ENCODE assay signal across 13 cellular contexts in genomic region chr3:45932112-45932511, GRCh38. TPM values are rescaled to one million over a fixed set of nuclear protein-coding genes. Genes with fewer than 3 reads are reported as not detected.
"Had no signal": no experiment of that assay in that cellular context is flagged by ENCODE, and none has a peak within 500 bp of the region (broad histone marks: within the 10 kb centered on the region; RNA-seq: fewer than 3 reads in every experiment).

No MANE protein-coding gene starts in this region.

- ATAC-seq: activated naive CD4-positive, alpha-beta T cell treated with anti-CD3 and anti-CD28 coated beads, Interleukin-2, amount 50 U/mL, for 72 hours; pancreas; SK-N-SH treated with all-trans-retinoic acid at 6 μM for 48 hours; stimulated activated naive CD8-positive, alpha-beta T cell treated with anti-CD3 and anti-CD28 coated beads, Interleukin-15, amount 100 ng/mL, for 72 hours had no signal

- H3K4me3 ChIP-seq: pancreas, testis had no signal

- H3K27ac ChIP-seq: pancreas, testis had no signal

- H3K27me3 ChIP-seq: pancreas, testis had no signal

- H3K9me3 ChIP-seq: pancreas, testis had no signal

- DNase-seq: activated CD4-positive, alpha-beta T cell treated with anti-CD3 and anti-CD28 coated beads for 48 hours; amniotic stem cell; foreskin melanocyte; pancreas; stimulated activated CD4-positive, alpha-beta T cell treated with anti-CD3 and anti-CD28 coated beads, Interleukin-15, amount 100 ng/mL, for 24 hours; stimulated activated CD4-positive, alpha-beta T cell treated with anti-CD3 and anti-CD28 coated beads, Interleukin-4, amount 100 ng/mL, for 24 hours; stimulated activated naive CD8-positive, alpha-beta T cell treated with anti-CD3 and anti-CD28 coated beads, Interleukin-15, amount 100 ng/mL, for 72 hours; testis had no signal

RNA-seq across cellular contexts. Expression of gene CXCR6, which starts 11.2 kb away (rescaled TPM):
- total RNA-seq: skeletal muscle tissue had no signal

RNA-seq across cellular contexts. Expression of gene CCR9, which starts 45.8 kb away (rescaled TPM):
- total RNA-seq: activated naive CD4-positive, alpha-beta T cell treated with anti-CD3 and anti-CD28 coated beads, Interleukin-2, amount 50 U/mL, for 72 hours; T-helper 2 cell treated with Interferon-gamma antibody and Interleukin-4, amounts not matched to agents 100 ng/mL and 5 ng/mL, for 36 hours; urinary bladder had no signal
